In genomic region chr7:35519971-35520809, GRCh38 we compare ENCODE assay signal across 8 cellular contexts.
DNase-seq lines count a peak whose midpoint lies in the region; ATAC-seq, FAIRE-seq and TF ChIP-seq lines count a peak whose summit lies in the region.

No MANE protein-coding gene starts in this region.

- no peaks in the 10 kb centered on the region for H3K9me3 Mint-ChIP-seq in neural crest cell

- no peak overlapping the region for H3K27ac ChIP-seq in fibroblast of lung (ENCODE audit: insufficient read depth, low read length)

- H4K20me1 ChIP-seq in fibroblast of lung (ENCODE audit: control insufficient read depth, extremely low read depth, insufficient read depth, low read length), result no peaks in the 10 kb centered on the region

- DNase-seq in DMS79 treated with DMSO at 0.1 percent for 48 hours (lab: John Stamatoyannopoulos, UW) (peak; percentile 69), HTR-8/SVneo (ENCODE audit: insufficient read length, low spot score) (peak; percentile 68), NT2/D1 (ENCODE audit: low read depth, low spot score) (peak; percentile 74), activated T-cell treated with anti-CD3 and anti-CD28 coated beads for 48 hours (ENCODE audit: low read depth) (peak; percentile 34), fibroblast of lung (ENCODE audit: low read depth in 2 of 2) (peak; percentile 41 to 71), neural crest cell (ENCODE audit: low read depth, low spot score) (peak; percentile 80)

- no peak overlapping the region for H3K9ac ChIP-seq in NT2/D1 (ENCODE audit: insufficient read length, low read depth)
- no peak overlapping the region for H3K9ac ChIP-seq in fibroblast of lung (ENCODE audit: insufficient read depth, low read length)

- no peaks in the 10 kb centered on the region for H3K79me2 ChIP-seq in fibroblast of lung (ENCODE audit: control insufficient read depth, insufficient read depth, low read length)

- H3K4me3 ChIP-seq in NT2/D1 (ENCODE audit: insufficient read length, low read depth), result no peak overlapping the region
- H3K4me3 ChIP-seq in fibroblast of lung (replicated peaks in 1 of 4; ENCODE audit: control extremely low read depth in 1 of 4, insufficient read depth in 1 of 4, low read depth in 3 of 4, low read length in 4 of 4), result no peak overlapping the region

- H3K4me3 Mint-ChIP-seq in neural crest cell, result no peak overlapping the region

- H3K4me1 ChIP-seq in NT2/D1 (ENCODE audit: insufficient read depth, insufficient read length) (no peaks in the 10 kb centered on the region), fibroblast of lung (ENCODE audit: control insufficient read depth, extremely low read depth, insufficient read depth, low read length) (no peaks in the 10 kb centered on the region)

- H3K4me1 Mint-ChIP-seq in neural crest cell, result no peaks in the 10 kb centered on the region

- ATAC-seq in GM21447 (IDR thresholded peaks at IDR 0.05; ENCODE audit: unreplicated experiment) (peak; percentile 85), HG03025 (IDR thresholded peaks at IDR 0.05; ENCODE audit: low FRiP score, unreplicated experiment) (no peak)

- H3K27me3 Mint-ChIP-seq in neural crest cell (ENCODE audit: low read depth), result peaks cover 56% of the 10 kb centered on the region

- peaks cover 17% of the 10 kb centered on the region for H3K27me3 ChIP-seq in NT2/D1 (ENCODE audit: insufficient read depth, insufficient read length)
- H3K27me3 ChIP-seq in fibroblast of lung (ENCODE audit: control insufficient read depth, insufficient read depth, low read length), result no peaks in the 10 kb centered on the region

- no peaks in the 10 kb centered on the region for H3K36me3 ChIP-seq in NT2/D1 (ENCODE audit: insufficient read depth, insufficient read length, low read length)
- no peaks in the 10 kb centered on the region for H3K36me3 ChIP-seq in fibroblast of lung (ENCODE audit: control insufficient read depth, insufficient read depth, low read length)

- H2AFZ ChIP-seq in fibroblast of lung (ENCODE audit: low read length), result no peak overlapping the region

- TF ChIP-seq CTCF in fibroblast of lung (conservative IDR thresholded peaks at IDR 0.05 in 1 of 2, IDR thresholded peaks at IDR 0.05 in 1 of 2; ENCODE audit: low read depth in 1 of 2, low read length in 2 of 2) (peak; percentile 76 to 95), neural crest cell (conservative IDR thresholded peaks at IDR 0.05) (peak; percentile 90)

- H3K36me3 Mint-ChIP-seq in neural crest cell (ENCODE audit: low read depth), result no peaks in the 10 kb centered on the region

- no peak for FAIRE-seq in HTR-8/SVneo (lab: Jason Lieb, UNC)

- no peak overlapping the region for H3K27ac Mint-ChIP-seq in neural crest cell (ENCODE audit: unreplicated experiment)

- H3K4me2 ChIP-seq in fibroblast of lung (ENCODE audit: extremely low read depth, insufficient read depth, low read length), result no peak overlapping the region

- H3K9me3 ChIP-seq in NT2/D1 (ENCODE audit: insufficient read depth, low read length) (no peaks in the 10 kb centered on the region), fibroblast of lung (ENCODE audit: control insufficient read depth, insufficient read depth, low read depth, low read length) (no peaks in the 10 kb centered on the region)
